33 cellular contexts compared by ENCODE assay signal in the genomic region with DNA sequence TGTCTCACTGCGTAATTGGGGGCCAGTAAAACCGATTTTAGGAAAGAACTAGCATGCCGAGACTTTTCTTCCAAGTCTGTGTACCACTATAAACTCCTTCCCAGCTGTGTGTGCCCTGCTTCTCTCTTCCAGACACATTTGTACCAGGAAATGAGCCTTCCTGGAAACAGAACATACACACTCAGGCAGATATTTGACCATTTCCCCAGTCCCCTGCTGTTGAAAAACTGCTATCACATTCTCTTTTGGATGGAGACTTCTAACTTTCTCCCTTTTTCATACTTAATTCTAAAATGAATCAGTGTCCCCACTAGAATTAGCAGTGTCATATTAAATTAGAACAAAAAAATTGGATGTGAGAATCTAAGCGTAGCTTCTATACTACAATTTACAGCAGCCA. TPM values are rescaled to one million over a fixed set of nuclear protein-coding genes. Genes with fewer than 3 reads are reported as not detected.
DNase-seq lines count a peak whose midpoint lies in the region; ATAC-seq and TF ChIP-seq lines count a peak whose summit lies in the region.
"Had no signal": no experiment of that assay in that cellular context is flagged by ENCODE, and none has a peak within 500 bp of the region (broad histone marks: within the 10 kb centered on the region; RNA-seq: fewer than 3 reads in every experiment).

No MANE protein-coding gene starts in this region.

- TF ChIP-seq POLR2A in heart left ventricle (IDR thresholded peaks at IDR 0.05) (no peak), prostate gland (IDR thresholded peaks at IDR 0.05) (no peak)

- intact Hi-C loops in heart left ventricle (cut with DNase I) (loop anchor here in 4 of 10 donors (5.0 to 10.0 kb wide), 4 partner anchors 119 to 292 kb away; a partner anchor contains a TSS), Right ventricle myocardium inferior (cut with DNase I) (loop anchor here (10.0 kb wide), 2 partner anchors 92 to 122 kb away; no protein-coding TSS in a partner anchor), left ventricle myocardium superior (cut with micrococcal nuclease) (no loop called here), prostate gland (cut with DNase I) (no loop called here), PC-3 (cut with micrococcal nuclease) (no loop called here)

- no peak overlapping the region for H3K9ac ChIP-seq in mesendoderm (ENCODE audit: low read length)
- no peak overlapping the region for H3K9ac ChIP-seq in PC-3 (ENCODE audit: low read length)
- H3K9ac ChIP-seq: SK-N-SH had no signal

- no peak for DNase-seq in heart left ventricle
- no peak for DNase-seq in Right ventricle myocardium inferior (ENCODE audit: missing footprints)
- DNase-seq in left ventricle myocardium superior, result no peak
- no peak for DNase-seq in nephron progenitor cell
- no peak for DNase-seq in mesendoderm
- no peak for DNase-seq in prostate gland (ENCODE audit: low spot score)
- no peak for DNase-seq in PC-3
- DNase-seq: activated CD4-positive, alpha-beta T cell treated with anti-CD3 and anti-CD28 coated beads for 48 hours; activated naive CD4-positive, alpha-beta T cell; activated T-cell treated with anti-CD3 and anti-CD28 coated beads, Interleukin-2, amount 50 U/mL, for 4 hours; brain microvascular endothelial cell; CD8-positive, alpha-beta T cell; DMS153; GDM1; Kasumi-1; naive B cell; NCI-H1048; NCI-H187 treated with DMSO at 0.1 percent for 48 hours; NCI-H2227 treated with DMSO at 0.1 percent for 48 hours; ovary; right lobe of liver; SK-N-SH; stimulated activated CD4-positive, alpha-beta T cell treated with anti-CD3 and anti-CD28 coated beads, Interleukin-15, amount 100 ng/mL, for 24 hours; stomach; T-helper 2 cell had no signal

- no peaks in the 10 kb centered on the region for H3F3A ChIP-seq in PC-3 (ENCODE audit: low read length, unreplicated experiment)

- no peak overlapping the region for H2BK5ac ChIP-seq in mesendoderm (ENCODE audit: low read length)

- no peaks in the 10 kb centered on the region for H3K79me2 ChIP-seq in mesendoderm (ENCODE audit: control insufficient read depth, insufficient read depth, low read length)
- H3K79me2 ChIP-seq in PC-3 (ENCODE audit: low read length), result no peaks in the 10 kb centered on the region

- H3K4me1 ChIP-seq in heart left ventricle, result peaks cover 0 to 18% (median 10%) of the 10 kb centered on the region in 12 donors
- H3K4me1 ChIP-seq in mesendoderm (ENCODE audit: control insufficient read depth, low read depth, low read length), result no peaks in the 10 kb centered on the region
- H3K4me1 ChIP-seq in prostate gland (replicated peaks), result no peaks in the 10 kb centered on the region
- peaks cover 21% of the 10 kb centered on the region for H3K4me1 ChIP-seq in PC-3 (ENCODE audit: insufficient read depth, low read length)
- H3K4me1 ChIP-seq: tibial nerve had no signal

- no peaks in the 10 kb centered on the region for H4K20me1 ChIP-seq in PC-3 (ENCODE audit: low read length)

- no peak overlapping the region for H3K4me3 ChIP-seq in heart left ventricle
- no peak overlapping the region for H3K4me3 ChIP-seq in mesendoderm (ENCODE audit: low read length)
- no peak overlapping the region for H3K4me3 ChIP-seq in prostate gland
- no peak overlapping the region for H3K4me3 ChIP-seq in PC-3 (ENCODE audit: low read length)
- H3K4me3 ChIP-seq: A549, coronary artery, ovary, right lobe of liver, stomach, tibial nerve had no signal

- H3K9me3 ChIP-seq in heart left ventricle (no peaks in the 10 kb centered on the region), prostate gland (no peaks in the 10 kb centered on the region), PC-3 (ENCODE audit: low read length) (no peaks in the 10 kb centered on the region)
- H3K9me3 ChIP-seq: A549, ovary, right lobe of liver, SK-N-SH, stomach, tibial nerve had no signal

- peak overlapping the region; percentile 95 for H3K27ac Mint-ChIP-seq in nephron progenitor cell
- H3K27ac Mint-ChIP-seq: CD8-positive, alpha-beta T cell; naive B cell had no signal

- peak in 3 of 4 donors; percentile 20 to 54 (median 24) for ATAC-seq in heart left ventricle
- ATAC-seq in Right ventricle myocardium inferior, result no peak
- peak; percentile 45 for ATAC-seq in left ventricle myocardium superior
- no peak for ATAC-seq in HG03175 (IDR thresholded peaks at IDR 0.05; ENCODE audit: unreplicated experiment)
- ATAC-seq in PC-3, result no peak
- ATAC-seq: A549; activated T-cell treated with anti-CD3 and anti-CD28 coated beads, Interleukin-2, amount 50 U/mL, for 4 hours; CD8-positive, alpha-beta T cell had no signal

- no peaks in the 10 kb centered on the region for H3K79me1 ChIP-seq in mesendoderm (ENCODE audit: low read length)

- no peak overlapping the region for H3K4ac ChIP-seq in mesendoderm (ENCODE audit: low read depth, low read length)

- TF ChIP-seq CTCF in heart left ventricle (IDR thresholded peaks at IDR 0.05) (peak in 2 of 12 donors; percentile 6 to 24), nephron progenitor cell (IDR thresholded peaks at IDR 0.05) (no peak), prostate gland (IDR thresholded peaks at IDR 0.05) (no peak), PC-3 (conservative IDR thresholded peaks at IDR 0.05; ENCODE audit: low read depth, low read length) (no peak)

- H3K4me2 ChIP-seq in mesendoderm (ENCODE audit: low read length) (no peak overlapping the region), PC-3 (ENCODE audit: low read length) (no peak overlapping the region)
- H3K4me2 ChIP-seq: SK-N-SH had no signal

- no peaks in the 10 kb centered on the region for H3K27me3 ChIP-seq in heart left ventricle
- no peaks in the 10 kb centered on the region for H3K27me3 ChIP-seq in mesendoderm (ENCODE audit: insufficient read depth, low read length, poor library complexity)
- no peaks in the 10 kb centered on the region for H3K27me3 ChIP-seq in prostate gland (replicated peaks; ENCODE audit: insufficient read depth)
- no peaks in the 10 kb centered on the region for H3K27me3 ChIP-seq in PC-3 (ENCODE audit: low read length)
- H3K27me3 ChIP-seq: brain microvascular endothelial cell, ovary, right lobe of liver, stomach, tibial nerve had no signal

- peaks cover 9% of the 10 kb centered on the region for H3K9me3 Mint-ChIP-seq in nephron progenitor cell

- H3K4me1 Mint-ChIP-seq in nephron progenitor cell, result peaks cover 63% of the 10 kb centered on the region
- H3K4me1 Mint-ChIP-seq: naive B cell had no signal

- H3K36me3 ChIP-seq in heart left ventricle (no peaks in the 10 kb centered on the region), mesendoderm (ENCODE audit: control insufficient read depth, insufficient read depth, low read length) (no peaks in the 10 kb centered on the region), prostate gland (no peaks in the 10 kb centered on the region), PC-3 (ENCODE audit: low read depth, low read length) (no peaks in the 10 kb centered on the region)
- H3K36me3 ChIP-seq: brain microvascular endothelial cell, ovary, right lobe of liver, stomach, tibial nerve had no signal

- BruUV-seq in PC-3 (replicated peaks; lab: Mats Ljungman, UMichigan), result no TSS peak

- H3K36me3 Mint-ChIP-seq in nephron progenitor cell (ENCODE audit: low read depth), result peaks cover 5% of the 10 kb centered on the region
- H3K36me3 Mint-ChIP-seq: CD8-positive, alpha-beta T cell; naive B cell had no signal

- H2BK120ac ChIP-seq in mesendoderm (ENCODE audit: low read depth, low read length), result no peak overlapping the region

- no peak overlapping the region for H2AFZ ChIP-seq in PC-3 (ENCODE audit: low read length)

- 48 to 63% (median 54%) methylated on average over 4 of the region's 4 CpGs for WGBS in heart left ventricle, 4 donors
- WGBS in mesendoderm (ENCODE audit: extremely low coverage, insufficient coverage, low lambda C conversion rate), result no CpG with 5 or more reads among the region's 4 CpGs
- WGBS in prostate gland, result 50% methylated on average over 4 of the region's 4 CpGs

- H4K5ac ChIP-seq in mesendoderm (ENCODE audit: low read length), result no peak overlapping the region

- H2AK5ac ChIP-seq in mesendoderm (ENCODE audit: low read length), result no peak overlapping the region

- no peak overlapping the region for H3K4me3 Mint-ChIP-seq in nephron progenitor cell
- H3K4me3 Mint-ChIP-seq: activated T-cell treated with anti-CD3 and anti-CD28 coated beads, Interleukin-2, amount 50 U/mL, for 4 hours; CD8-positive, alpha-beta T cell; naive B cell had no signal

- no peak overlapping the region for H3K56ac ChIP-seq in mesendoderm (ENCODE audit: low read length)

- no peak overlapping the region for H3K18ac ChIP-seq in mesendoderm (ENCODE audit: low read length)

- H2BK15ac ChIP-seq in mesendoderm (replicated peaks; ENCODE audit: low read depth), result no peak overlapping the region

- H3K9me2 ChIP-seq in PC-3 (replicated peaks; ENCODE audit: low read length), result no peaks in the 10 kb centered on the region
- H3K9me2 ChIP-seq: SK-N-SH had no signal

- no peak overlapping the region for H4K8ac ChIP-seq in mesendoderm (ENCODE audit: low read depth, low read length)

- H3K23ac ChIP-seq in mesendoderm (ENCODE audit: low read length), result no peak overlapping the region

- POLR2A ChIA-PET in PC-3 (lab: Charles Lee; ENCODE audit: unreplicated experiment), result no interaction called here

- H3K27me3 Mint-ChIP-seq in nephron progenitor cell (ENCODE audit: low read depth, poor library complexity), result no peaks in the 10 kb centered on the region

- CTCF ChIA-PET in PC-3 (lab: Charles Lee), result no interaction called here

- H3K27ac ChIP-seq in heart left ventricle (peak overlapping the region; percentile 11 to 60 (median 48)), mesendoderm (ENCODE audit: low read depth, low read length) (no peak overlapping the region), prostate gland (no peak overlapping the region), PC-3 (ENCODE audit: low read length) (no peak overlapping the region)
- H3K27ac ChIP-seq: A549, brain microvascular endothelial cell, coronary artery, ovary, right lobe of liver, RWPE1, tibial nerve had no signal

RNA-seq across cellular contexts. Expression of a gene that starts 20.2 kb away (rescaled TPM):
- not detected for total RNA-seq in heart left ventricle
- not detected for polyA plus RNA-seq in heart left ventricle
- not detected for total RNA-seq in Right ventricle myocardium inferior
- total RNA-seq in left ventricle myocardium superior, result not detected
- not detected for polyA plus RNA-seq in mesendoderm (2013, experiment 1 of 2)
- not detected for polyA plus RNA-seq in mesendoderm (2013, experiment 2 of 2)
- total RNA-seq in prostate gland, result under 1 TPM; 0.05 to 0.68 TPM
- total RNA-seq in PC-3 (2014; rRNA removed), result 0.04 TPM in 1 of 2 replicates, not detected in the other
- total RNA-seq: activated CD8-positive, alpha-beta memory T cell treated with anti-CD3 and anti-CD28 coated beads for 36 hours; activated T-cell treated with anti-CD3 and anti-CD28 coated beads, Interleukin-2, amount 50 U/mL, for 4 hours; CD8-positive, alpha-beta T cell; H4; lung microvascular endothelial cell; ovary; right lobe of liver; tibial nerve had no signal
- polyA plus RNA-seq: ovary, SK-N-SH had no signal

RNA-seq across cellular contexts. Expression of a gene that starts 50.7 kb away (rescaled TPM):
- under 1 TPM in 1 of 9 donors, not detected in 8; 0.07 TPM for total RNA-seq in heart left ventricle
- polyA plus RNA-seq in heart left ventricle, result under 1 TPM in 1 of 2 donors, not detected in 1; 0.01 TPM
- not detected for total RNA-seq in Right ventricle myocardium inferior
- not detected for total RNA-seq in left ventricle myocardium superior
- polyA plus RNA-seq in mesendoderm (2013, experiment 1 of 2), result 0.13 TPM
- polyA plus RNA-seq in mesendoderm (2013, experiment 2 of 2), result 0.11 TPM
- total RNA-seq in prostate gland, result 1 to 10 TPM; 1.3 to 2.3 TPM
- total RNA-seq in PC-3 (2014; rRNA removed), result not detected in 2 replicates
- total RNA-seq: activated CD8-positive, alpha-beta memory T cell treated with anti-CD3 and anti-CD28 coated beads for 36 hours; activated T-cell treated with anti-CD3 and anti-CD28 coated beads, Interleukin-2, amount 50 U/mL, for 4 hours; CD8-positive, alpha-beta T cell; H4; lung microvascular endothelial cell; tibial nerve had no signal
- polyA plus RNA-seq: ovary had no signal

Comparison
In these comparisons a context has a peak if more than half of its experiments do, and no peak if none do; other contexts are left out.
1. ATAC-seq: peak in heart left ventricle (3 of 4) and left ventricle myocardium superior (single experiment); none in Right ventricle myocardium inferior (single experiment), HG03175 (single experiment) and PC-3 (single experiment).
2. H3K27ac ChIP-seq: peak in heart left ventricle (12 of 12); none in mesendoderm (single experiment), prostate gland (0 of 2) and PC-3 (single experiment).